Comparison of ENCODE assay signal across 23 cellular contexts in the genomic region with DNA sequence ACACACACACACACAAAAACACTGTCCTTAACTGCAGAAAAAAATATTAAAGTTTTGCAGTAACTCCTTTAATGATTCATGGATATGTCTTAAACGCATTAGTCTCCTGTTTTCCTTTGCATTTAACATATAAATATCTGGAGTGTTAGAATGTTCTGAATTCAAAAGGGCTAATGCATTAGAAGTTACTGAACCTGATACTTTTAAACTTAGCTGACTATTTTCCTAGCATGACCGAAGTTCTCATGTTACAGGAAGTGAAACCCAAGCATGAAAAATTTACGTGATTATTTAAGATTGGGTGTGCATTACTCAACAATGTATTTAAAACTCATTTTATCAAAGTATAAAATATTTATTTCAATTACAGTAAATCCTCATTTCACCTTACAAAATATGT.
DNase-seq lines count a peak whose midpoint lies in the region; FAIRE-seq and TF ChIP-seq lines count a peak whose summit lies in the region.
"Had no signal": no experiment of that assay in that cellular context is flagged by ENCODE, and none has a peak within 500 bp of the region (broad histone marks: within the 10 kb centered on the region; RNA-seq: fewer than 3 reads in every experiment).

No MANE protein-coding gene starts in this region.

- no peak for TF ChIP-seq CTCF in DOHH2 (IDR thresholded peaks at IDR 0.05; ENCODE audit: low read depth, low read length, poor library complexity, severe bottlenecking)
- no peak for TF ChIP-seq CTCF in KMS-11 (conservative IDR thresholded peaks at IDR 0.05; ENCODE audit: low read depth, low read length)
- TF ChIP-seq CTCF in OCI-LY3 (IDR thresholded peaks at IDR 0.05; ENCODE audit: low read depth, low read length): no peak
- TF ChIP-seq CTCF in kidney (IDR thresholded peaks at IDR 0.05; ENCODE audit: borderline replicate concordance, extremely low read depth, insufficient read depth): no peak
- TF ChIP-seq CTCF in dorsolateral prefrontal cortex (IDR thresholded peaks at IDR 0.05 in 54 of 56, conservative IDR thresholded peaks at IDR 0.05 in 2 of 56; ENCODE audit: low read depth in 1 of 56, partially characterized antibody in 56 of 56): no peak

- intact Hi-C loops in kidney (cut with DNase I): no loop called here
- intact Hi-C loops in dorsolateral prefrontal cortex (cut with DNase I): no loop called here

- H3K4me1 ChIP-seq in DOHH2 (ENCODE audit: control insufficient read depth, low read length) (peaks cover 33% of the 10 kb centered on the region), KMS-11 (ENCODE audit: low read depth, poor library complexity, severe bottlenecking) (peaks cover 30% of the 10 kb centered on the region), OCI-LY3 (ENCODE audit: low read length) (peaks cover 7% of the 10 kb centered on the region), kidney (ENCODE audit: control insufficient read depth in 1 of 2, insufficient read depth in 1 of 2, low read depth in 1 of 2, low read length in 2 of 2) (no peaks in the 10 kb centered on the region)
- H3K4me1 ChIP-seq: left lung, pancreas, stomach had no signal

- H2AFZ ChIP-seq in KMS-11 (ENCODE audit: low read depth) (0 out of 2 replicates have a peak overlapping the region, but pooled peaks have one; percentile 6), OCI-LY3 (ENCODE audit: low read depth, low read length) (no peak overlapping the region)

- no peaks in the 10 kb centered on the region for H3K27me3 ChIP-seq in DOHH2 (ENCODE audit: control insufficient read depth, low read length)
- no peaks in the 10 kb centered on the region for H3K27me3 ChIP-seq in KMS-11 (ENCODE audit: insufficient read depth, low read depth)
- H3K27me3 ChIP-seq in OCI-LY3 (ENCODE audit: low read depth, low read length): no peaks in the 10 kb centered on the region
- no peaks in the 10 kb centered on the region for H3K27me3 ChIP-seq in dorsolateral prefrontal cortex
- H3K27me3 ChIP-seq: left lung, pancreas, stomach had no signal

- H3K4me3 ChIP-seq in DOHH2 (ENCODE audit: low read length) (peak overlapping the region; percentile 35), KMS-11 (IDR thresholded peaks at IDR 0.05; ENCODE audit: insufficient read depth, low read depth, low read length) (no peak overlapping the region), OCI-LY3 (ENCODE audit: low read length) (no peak overlapping the region), kidney (ENCODE audit: low read length in 2 of 2) (no peak overlapping the region), dorsolateral prefrontal cortex (no peak overlapping the region)
- H3K4me3 ChIP-seq: left lung, pancreas, stomach had no signal

- no peaks in the 10 kb centered on the region for H3K79me2 ChIP-seq in DOHH2 (ENCODE audit: control insufficient read depth, low read length)
- H3K79me2 ChIP-seq in KMS-11 (ENCODE audit: insufficient read depth, low read depth): no peaks in the 10 kb centered on the region
- H3K79me2 ChIP-seq in OCI-LY3 (ENCODE audit: low read length): no peaks in the 10 kb centered on the region

- H3K9me3 ChIP-seq in DOHH2 (ENCODE audit: control insufficient read depth, insufficient read depth, low read length) (peaks cover 13% of the 10 kb centered on the region; the same call in 1 of the 2 replicates), OCI-LY3 (ENCODE audit: insufficient read depth, low read length) (peaks cover 5% of the 10 kb centered on the region; the same call in 1 of the 2 replicates), kidney (ENCODE audit: control insufficient read depth in 1 of 2, low read length in 2 of 2) (no peaks in the 10 kb centered on the region)
- H3K9me3 ChIP-seq: pancreas, stomach had no signal

- FAIRE-seq in kidney (lab: Jason Lieb, UNC): peak; percentile 66
- FAIRE-seq: GM12892, pancreas had no signal

- H3K4me2 ChIP-seq in DOHH2 (ENCODE audit: low read length) (peak overlapping the region; percentile 56), KMS-11 (peak overlapping the region; percentile 27; the same call in 1 of the 2 replicates), OCI-LY3 (ENCODE audit: low read length) (peak overlapping the region; percentile 24; the same call in 1 of the 2 replicates)

- no peaks in the 10 kb centered on the region for H3F3A ChIP-seq in DOHH2 (ENCODE audit: control insufficient read depth, insufficient read depth)

- peaks cover 7% of the 10 kb centered on the region for H3K36me3 ChIP-seq in DOHH2 (ENCODE audit: control insufficient read depth, low read length)
- no peaks in the 10 kb centered on the region for H3K36me3 ChIP-seq in KMS-11 (ENCODE audit: insufficient read depth)
- H3K36me3 ChIP-seq in OCI-LY3 (replicated peaks; ENCODE audit: low read depth, low read length): no peaks in the 10 kb centered on the region
- no peaks in the 10 kb centered on the region for H3K36me3 ChIP-seq in kidney (ENCODE audit: control insufficient read depth in 1 of 2, insufficient read depth in 2 of 2, low read length in 2 of 2)
- H3K36me3 ChIP-seq: left lung, pancreas, stomach had no signal

- H3K27ac ChIP-seq in DOHH2 (ENCODE audit: low read depth, low read length) (peak overlapping the region; percentile 68), KMS-11 (0 out of 2 replicates have a peak overlapping the region, but pooled peaks have one; percentile 22), OCI-LY3 (ENCODE audit: low read length) (no peak overlapping the region), kidney (ENCODE audit: low read depth in 2 of 2, low read length in 2 of 2) (no peak overlapping the region), dorsolateral prefrontal cortex (no peak overlapping the region)
- H3K27ac ChIP-seq: left lung, pancreas, stomach had no signal

- H4K20me1 ChIP-seq in DOHH2 (ENCODE audit: control insufficient read depth, insufficient read depth, low read depth, low read length): no peaks in the 10 kb centered on the region
- H4K20me1 ChIP-seq in KMS-11 (ENCODE audit: insufficient read depth): no peaks in the 10 kb centered on the region
- H4K20me1 ChIP-seq in OCI-LY3 (ENCODE audit: insufficient read depth, low read length): no peaks in the 10 kb centered on the region

- H3K9me2 ChIP-seq in DOHH2 (replicated peaks; ENCODE audit: control insufficient read depth, low read length): no peaks in the 10 kb centered on the region

- DNase-seq in kidney (no peak), NCI-H2081 (lab: John Stamatoyannopoulos, UW) (no peak), dorsolateral prefrontal cortex (no peak), H4 (ENCODE audit: low spot score) (no peak)
- DNase-seq in activated effector memory CD4-positive, alpha-beta T cell treated with Interleukin-2 at 50 U/mL for 16 hours: no peak
- DNase-seq: activated CD8-positive, alpha-beta T cell treated with anti-CD3 and anti-CD28 coated beads, Interleukin-2, amount 10 ng/mL, durations not matched to agents 7 days and 5 days; activated naive CD4-positive, alpha-beta T cell; activated T-cell treated with anti-CD3 and anti-CD28 coated beads, Interleukin-2, amount 50 U/mL, for 1 hour; amniotic stem cell; cortex of kidney; left lung; NCI-H146; NCI-H446; pancreas; right cardiac atrium; stimulated activated CD4-positive, alpha-beta T cell treated with anti-CD3 and anti-CD28 coated beads, Interleukin-12 subunit alpha, Interleukin-12 subunit beta, amount 100 ng/mL, for 4 hours; stimulated activated CD4-positive, alpha-beta T cell treated with anti-CD3 and anti-CD28 coated beads, Interleukin-4, amount 100 ng/mL, for 4 hours; stomach; trophoblast cell had no signal

- no peak overlapping the region for H3K9ac ChIP-seq in KMS-11
- no peak overlapping the region for H3K9ac ChIP-seq in OCI-LY3 (ENCODE audit: low read length)
- H3K9ac ChIP-seq in kidney (ENCODE audit: low read length in 2 of 2): no peak overlapping the region

Comparison
In these comparisons a context has a peak if more than half of its experiments do, and no peak if none do; other contexts are left out.
1. H3K27ac ChIP-seq: peak in DOHH2 (single experiment) and KMS-11 (single experiment); none in OCI-LY3 (single experiment), kidney (0 of 2) and dorsolateral prefrontal cortex (0 of 59).
2. Peak in every context shown above with its lines, with median percentiles within 50 percentile points of each other: H3K4me2 ChIP-seq.